Comparison of ENCODE assay signal across 8 cellular contexts in the genomic region with DNA sequence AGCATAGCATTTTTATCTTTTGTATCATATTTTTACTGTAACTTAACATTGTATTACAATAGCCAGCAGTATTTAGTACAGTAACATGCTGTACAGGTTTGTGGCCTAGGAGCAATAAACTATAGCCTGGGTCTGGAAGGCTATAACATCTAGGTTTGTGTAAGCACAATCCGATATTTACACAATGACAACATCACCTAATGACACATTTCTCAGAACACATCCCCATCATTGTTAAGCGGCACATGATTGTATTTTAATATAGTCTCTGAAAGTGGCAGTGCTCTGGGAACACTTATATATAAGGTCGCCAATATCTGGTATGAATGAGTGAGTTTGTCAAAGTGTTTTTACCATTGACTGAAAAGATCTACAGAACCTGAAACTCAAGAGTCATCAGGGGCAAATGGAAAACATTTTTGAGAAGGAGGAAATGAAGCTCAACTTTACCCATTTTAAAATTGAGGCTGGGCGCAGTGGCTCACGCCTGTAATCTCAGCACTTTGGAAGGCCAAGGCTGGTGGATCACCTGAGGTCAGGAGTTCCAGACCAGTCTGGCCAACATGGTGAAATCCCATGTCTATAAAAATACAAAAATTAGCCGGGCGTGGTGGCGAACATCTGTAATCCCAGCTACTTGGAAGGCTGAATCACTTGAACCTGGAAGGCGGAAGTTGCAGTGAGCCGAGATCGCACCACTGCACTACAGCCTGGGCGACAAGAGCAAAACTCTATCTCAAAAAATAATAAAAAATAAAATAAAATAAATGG. TPM values are rescaled to one million over a fixed set of nuclear protein-coding genes. Genes with fewer than 3 reads are reported as not detected.
DNase-seq lines count a peak whose midpoint lies in the region; ATAC-seq and TF ChIP-seq lines count a peak whose summit lies in the region.

No MANE protein-coding gene starts in this region.

- H3K27me3 Mint-ChIP-seq in CD4-positive, alpha-beta memory T cell, result peaks cover 0 to 1% of the 10 kb centered on the region in 2 donors
- no peaks in the 10 kb centered on the region for H3K27me3 Mint-ChIP-seq in natural killer cell treated with Interleukin-12 subunit alpha and Interleukin-12 subunit beta and Interleukin-15 and Interleukin-18, amount 100 ng/mL, for 72 hours

- peak overlapping the region; percentile 44 to 98 (median 85) for H3K27ac Mint-ChIP-seq in CD4-positive, alpha-beta memory T cell
- H3K27ac Mint-ChIP-seq in natural killer cell treated with Interleukin-12 subunit alpha and Interleukin-12 subunit beta and Interleukin-15 and Interleukin-18, amount 100 ng/mL, for 72 hours, result peak overlapping the region; percentile 99 to 100

- H3K4me1 Mint-ChIP-seq in CD4-positive, alpha-beta memory T cell, result peaks cover 24 to 35% (median 31%) of the 10 kb centered on the region in 4 donors
- H3K4me1 Mint-ChIP-seq in natural killer cell treated with Interleukin-12 subunit alpha and Interleukin-12 subunit beta and Interleukin-15 and Interleukin-18, amount 100 ng/mL, for 72 hours (ENCODE audit: low read depth in 2 of 2), result peaks cover 42 to 47% of the 10 kb centered on the region in 2 donors

- 82 to 86% methylated on average over 12 of the region's 12 CpGs for WGBS in body of pancreas, 2 donors

- H3K36me3 ChIP-seq in CD4-positive, alpha-beta memory T cell (ENCODE audit: insufficient read depth, low read length), result no peaks in the 10 kb centered on the region
- H3K36me3 ChIP-seq in body of pancreas (replicated peaks in 1 of 2; ENCODE audit: insufficient read depth in 1 of 2, low read depth in 2 of 2), result no peaks in the 10 kb centered on the region
- no peaks in the 10 kb centered on the region for H3K36me3 ChIP-seq in OCI-LY7 (ENCODE audit: insufficient read depth, low read length)

- H3K4me3 ChIP-seq in CD4-positive, alpha-beta memory T cell (ENCODE audit: low read length in 2 of 2), result no peak overlapping the region
- H3K4me3 ChIP-seq in body of pancreas, result no peak overlapping the region
- H3K4me3 ChIP-seq in OCI-LY7 (ENCODE audit: low read depth, low read length, poor library complexity, severe bottlenecking), result no peak overlapping the region

- no peak for TF ChIP-seq POLR2A in body of pancreas (IDR thresholded peaks at IDR 0.05)

- peak overlapping the region; percentile 22 to 92 (median 68) for H3K4me3 Mint-ChIP-seq in CD4-positive, alpha-beta memory T cell
- H3K4me3 Mint-ChIP-seq in natural killer cell treated with Interleukin-12 subunit alpha and Interleukin-12 subunit beta and Interleukin-15 and Interleukin-18, amount 100 ng/mL, for 72 hours, result peak overlapping the region; percentile 87

- intact Hi-C loops in CD4-positive, alpha-beta memory T cell (cut with micrococcal nuclease), result loop anchor here (1.0 to 2.0 kb wide), 2 partner anchors 25 to 39 kb away; a partner anchor contains a TSS
- intact Hi-C loops in body of pancreas (cut with DNase I) (no loop called here), OCI-LY7 (cut with micrococcal nuclease; ENCODE audit: unreplicated experiment) (no loop called here)

- POLR2A ChIA-PET in CD4-positive, alpha-beta memory T cell (lab: Charles Lee; ENCODE audit: partially characterized antibody), result interaction anchor here (0.6 to 3.5 kb wide), 15 partner anchors 11 to 50 kb away, joined by 3 to 41 read pairs (median 4); a partner anchor contains a TSS
- POLR2A ChIA-PET in OCI-LY7 (lab: Charles Lee), result interaction anchor here (0.6 kb wide), 2 partner anchors 61 to 392 kb away, joined by 3 read pairs; no protein-coding TSS in a partner anchor

- TF ChIP-seq CTCF in body of pancreas (IDR thresholded peaks at IDR 0.05), result no peak
- no peak for TF ChIP-seq CTCF in OCI-LY7 (conservative IDR thresholded peaks at IDR 0.05; ENCODE audit: low read length)

- CTCF ChIA-PET in CD4-positive, alpha-beta memory T cell (lab: Charles Lee; ENCODE audit: partially characterized antibody), result interaction anchor here (1.5 to 5.4 kb wide), 5 partner anchors 21 to 101 kb away, joined by 3 to 29 read pairs (median 5); no protein-coding TSS in a partner anchor
- CTCF ChIA-PET in OCI-LY7 (lab: Charles Lee; ENCODE audit: unreplicated experiment), result no interaction called here

- H3K9me3 ChIP-seq in CD4-positive, alpha-beta memory T cell (ENCODE audit: control insufficient read depth in 1 of 2, low read length in 2 of 2), result no peaks in the 10 kb centered on the region
- no peaks in the 10 kb centered on the region for H3K9me3 ChIP-seq in body of pancreas
- H3K9me3 ChIP-seq in OCI-LY7 (ENCODE audit: low read length), result no peaks in the 10 kb centered on the region

- H3K27ac ChIP-seq in CD4-positive, alpha-beta memory T cell (ENCODE audit: low read depth, low read length), result no peak overlapping the region
- H3K27ac ChIP-seq in body of pancreas (peak overlapping the region; percentile 9 to 75 (median 70)), OCI-LY7 (ENCODE audit: low read depth, low read length, poor library complexity, severe bottlenecking) (no peak overlapping the region)

- H3K36me3 Mint-ChIP-seq in CD4-positive, alpha-beta memory T cell, result peaks cover 0 to 2% of the 10 kb centered on the region in 2 donors
- H3K36me3 Mint-ChIP-seq in natural killer cell treated with Interleukin-12 subunit alpha and Interleukin-12 subunit beta and Interleukin-15 and Interleukin-18, amount 100 ng/mL, for 72 hours, result no peaks in the 10 kb centered on the region

- H3K27me3 ChIP-seq in CD4-positive, alpha-beta memory T cell (ENCODE audit: insufficient read depth, low read length), result no peaks in the 10 kb centered on the region
- no peaks in the 10 kb centered on the region for H3K27me3 ChIP-seq in body of pancreas

- ATAC-seq in HG03442 (IDR thresholded peaks at IDR 0.05; ENCODE audit: unreplicated experiment) (peak; percentile 19), body of pancreas (no peak), GM21423 (IDR thresholded peaks at IDR 0.05; ENCODE audit: unreplicated experiment) (no peak)
- peak in 1 of 2 donors; percentile 59 for ATAC-seq in natural killer cell treated with Interleukin-12 subunit alpha and Interleukin-12 subunit beta and Interleukin-15 and Interleukin-18, amount 100 ng/mL, for 72 hours

- BruUV-seq in OCI-LY7 (replicated peaks; lab: Mats Ljungman, UMichigan), result no TSS peak

- peaks cover 35% of the 10 kb centered on the region for H3K4me1 ChIP-seq in CD4-positive, alpha-beta memory T cell (ENCODE audit: insufficient read depth, low read length)
- H3K4me1 ChIP-seq in body of pancreas (peaks cover 36% of the 10 kb centered on the region), OCI-LY7 (ENCODE audit: insufficient read depth, low read length, poor library complexity, severe bottlenecking) (no peaks in the 10 kb centered on the region)

- no peaks in the 10 kb centered on the region for H3K79me2 ChIP-seq in OCI-LY7 (ENCODE audit: insufficient read depth, low read depth, low read length)

- H3K4me2 ChIP-seq in OCI-LY7 (ENCODE audit: low read length), result no peak overlapping the region

- H3K9me3 Mint-ChIP-seq in CD4-positive, alpha-beta memory T cell, result peaks cover 0 to 2% (median 0%) of the 10 kb centered on the region in 8 donors
- H3K9me3 Mint-ChIP-seq in natural killer cell treated with Interleukin-12 subunit alpha and Interleukin-12 subunit beta and Interleukin-15 and Interleukin-18, amount 100 ng/mL, for 72 hours, result no peaks in the 10 kb centered on the region

- no peak overlapping the region for H2AFZ ChIP-seq in OCI-LY7 (ENCODE audit: low read length)

- no peaks in the 10 kb centered on the region for H4K20me1 ChIP-seq in OCI-LY7 (ENCODE audit: insufficient read depth, low read length)

- no peaks in the 10 kb centered on the region for H3K9me2 ChIP-seq in OCI-LY7 (ENCODE audit: insufficient read depth, low read length)

- no peak for DNase-seq in CD4-positive, alpha-beta memory T cell
- DNase-seq in body of pancreas (no peak), midbrain (lab: John Stamatoyannopoulos, UW) (no peak), OCI-LY7 (ENCODE audit: low spot score) (no peak), HCEC 1CT (no peak)
- no peak for DNase-seq in natural killer cell treated with Interleukin-12 subunit alpha and Interleukin-12 subunit beta and Interleukin-15 and Interleukin-18, amount 100 ng/mL, for 72 hours (ENCODE audit: low spot score)

RNA-seq across cellular contexts. Expression of a gene that starts 38.8 kb away (rescaled TPM):
- 10 to 100 TPM; 63.4 to 65.6 TPM for total RNA-seq in CD4-positive, alpha-beta memory T cell
- polyA plus RNA-seq in CD4-positive, alpha-beta memory T cell, result 100 to 1,000 TPM in 1 of 2 donors, 10 to 100 TPM in 1; 89.4 to 107 TPM
- total RNA-seq in body of pancreas, result 10 to 100 TPM; 27.5 to 40.9 TPM
- 100 to 1,000 TPM; 111 to 321 TPM for total RNA-seq in natural killer cell treated with Interleukin-12 subunit alpha and Interleukin-12 subunit beta and Interleukin-15 and Interleukin-18, amount 100 ng/mL, for 72 hours
- total RNA-seq in OCI-LY7 (2014; rRNA removed; shearing (Covaris generic)), result 3.5 and 5.1 TPM in 2 replicates
- total RNA-seq in OCI-LY7 (2022), result 5.2 and 6.8 TPM in 2 replicates

Comparison
In these comparisons a context has a peak if more than half of its experiments do, and no peak if none do; other contexts are left out.
1. H3K27ac ChIP-seq: peak in body of pancreas (4 of 4); none in CD4-positive, alpha-beta memory T cell (single experiment) and OCI-LY7 (single experiment).